ENCODE assay signal across 13 cellular contexts in genomic region chr3:128309026-128309425, GRCh38.
DNase-seq lines count a peak whose midpoint lies in the region; ATAC-seq and TF ChIP-seq lines count a peak whose summit lies in the region.
"Had no signal": no experiment of that assay in that cellular context is flagged by ENCODE, and none has a peak within 500 bp of the region (broad histone marks: within the 10 kb centered on the region; RNA-seq: fewer than 3 reads in every experiment).

No MANE protein-coding gene starts in this region.

- no peak overlapping the region for H3K27ac Mint-ChIP-seq in osteocyte (ENCODE audit: unreplicated experiment)

- H3K36me3 Mint-ChIP-seq in osteocyte (ENCODE audit: unreplicated experiment) = peaks cover 11% of the 10 kb centered on the region
- H3K36me3 Mint-ChIP-seq in activated T-cell treated with anti-CD3 and anti-CD28 coated beads, Interleukin-2, amount 50 U/mL, for 4 hours (ENCODE audit: insufficient read depth) = peaks cover 16% of the 10 kb centered on the region

- H3K27me3 Mint-ChIP-seq in osteocyte (ENCODE audit: unreplicated experiment) = no peaks in the 10 kb centered on the region
- no peaks in the 10 kb centered on the region for H3K27me3 Mint-ChIP-seq in activated T-cell treated with anti-CD3 and anti-CD28 coated beads, Interleukin-2, amount 50 U/mL, for 4 hours (ENCODE audit: low read depth)

- ATAC-seq in activated T-cell treated with anti-CD3 and anti-CD28 coated beads, Interleukin-2, amount 50 U/mL, for 4 hours = no peak
- no peak for ATAC-seq in HG02623 (IDR thresholded peaks at IDR 0.05; ENCODE audit: unreplicated experiment)
- ATAC-seq: HepG2 had no signal

- intact Hi-C loops in posterior cingulate gyrus (cut with DNase I) = no loop called here

- TF ChIP-seq CTCF in osteocyte (IDR thresholded peaks at IDR 0.05) = no peak

- H3K4me3 Mint-ChIP-seq in osteocyte (ENCODE audit: unreplicated experiment) = no peak overlapping the region
- H3K4me3 Mint-ChIP-seq in activated T-cell treated with anti-CD3 and anti-CD28 coated beads, Interleukin-2, amount 50 U/mL, for 4 hours = no peak overlapping the region

- no peaks in the 10 kb centered on the region for H3K4me1 Mint-ChIP-seq in osteocyte (ENCODE audit: unreplicated experiment)
- peaks cover 15% of the 10 kb centered on the region for H3K4me1 Mint-ChIP-seq in activated T-cell treated with anti-CD3 and anti-CD28 coated beads, Interleukin-2, amount 50 U/mL, for 4 hours (ENCODE audit: low read depth)

- DNase-seq in NCI-H82 (lab: John Stamatoyannopoulos, UW) (peak; percentile 18), NCI-H82 treated with DMSO at 0.1 percent for 48 hours (lab: John Stamatoyannopoulos, UW; ENCODE audit: unreplicated experiment) (no peak), NCI-H510A treated with DMSO at 0.1 percent for 48 hours (lab: John Stamatoyannopoulos, UW) (peak; percentile 68), ecto neural progenitor cell (ENCODE audit: low spot score) (peak; percentile 25), osteocyte (ENCODE audit: extremely low spot score, unreplicated experiment) (peak; percentile 53), posterior cingulate gyrus (no peak)
- no peak for DNase-seq in activated T-cell treated with anti-CD3 and anti-CD28 coated beads, Interleukin-2, amount 50 U/mL, for 4 hours
- DNase-seq: ACHN; activated naive CD4-positive, alpha-beta T cell treated with anti-CD3 and anti-CD28 coated beads, Interleukin-2, amount 50 U/mL, for 16 hours; mesendoderm; stomach had no signal

- H3K9me3 Mint-ChIP-seq in osteocyte (ENCODE audit: unreplicated experiment) = no peaks in the 10 kb centered on the region
- H3K9me3 Mint-ChIP-seq in activated T-cell treated with anti-CD3 and anti-CD28 coated beads, Interleukin-2, amount 50 U/mL, for 4 hours = no peaks in the 10 kb centered on the region

Comparison
In these comparisons a context has a peak if more than half of its experiments do, and no peak if none do; other contexts are left out.
1. DNase-seq: peak in NCI-H82 (single experiment), NCI-H510A treated with DMSO at 0.1 percent for 48 hours (single experiment), ecto neural progenitor cell (single experiment) and osteocyte (single experiment); none in NCI-H82 treated with DMSO at 0.1 percent for 48 hours (single experiment), activated T-cell treated with anti-CD3 and anti-CD28 coated beads, Interleukin-2, amount 50 U/mL, for 4 hours (single experiment) and posterior cingulate gyrus (0 of 10).